In genomic region chr15:64599226-64599625, GRCh38 we compare ENCODE assay signal across 1 cellular context.
TF ChIP-seq lines count a peak whose summit lies in the region.

No MANE protein-coding gene starts in this region.

TF ChIP-seq in IMR-90, 13 proteins besides CTCF, POLR2A, EP300 and RAD21 (continued from another document):
- TF ChIP-seq ELK1 (IDR thresholded peaks at IDR 0.05; ENCODE audit: borderline replicate concordance, low read depth, low read length) (no peak), CEBPB (IDR thresholded peaks at IDR 0.05; ENCODE audit: low read depth, low read length) (no peak), NFE2L2 (IDR thresholded peaks at IDR 0.05; ENCODE audit: low read depth, low read length) (no peak), RFX5 (IDR thresholded peaks at IDR 0.05; ENCODE audit: low read depth, low read length) (no peak), SMC3 (IDR thresholded peaks at IDR 0.05; ENCODE audit: low read depth, low read length) (no peak)
